Comparison of ENCODE assay signal across 1 cellular context in genomic region chr11:28318861-28319260, GRCh38.
TF ChIP-seq lines count a peak whose summit lies in the region.

No MANE protein-coding gene starts in this region.

TF ChIP-seq in GM23338, 12 proteins besides CTCF, POLR2A, EP300 and RAD21 (continued from another document):
- TF ChIP-seq, protein P1, sequence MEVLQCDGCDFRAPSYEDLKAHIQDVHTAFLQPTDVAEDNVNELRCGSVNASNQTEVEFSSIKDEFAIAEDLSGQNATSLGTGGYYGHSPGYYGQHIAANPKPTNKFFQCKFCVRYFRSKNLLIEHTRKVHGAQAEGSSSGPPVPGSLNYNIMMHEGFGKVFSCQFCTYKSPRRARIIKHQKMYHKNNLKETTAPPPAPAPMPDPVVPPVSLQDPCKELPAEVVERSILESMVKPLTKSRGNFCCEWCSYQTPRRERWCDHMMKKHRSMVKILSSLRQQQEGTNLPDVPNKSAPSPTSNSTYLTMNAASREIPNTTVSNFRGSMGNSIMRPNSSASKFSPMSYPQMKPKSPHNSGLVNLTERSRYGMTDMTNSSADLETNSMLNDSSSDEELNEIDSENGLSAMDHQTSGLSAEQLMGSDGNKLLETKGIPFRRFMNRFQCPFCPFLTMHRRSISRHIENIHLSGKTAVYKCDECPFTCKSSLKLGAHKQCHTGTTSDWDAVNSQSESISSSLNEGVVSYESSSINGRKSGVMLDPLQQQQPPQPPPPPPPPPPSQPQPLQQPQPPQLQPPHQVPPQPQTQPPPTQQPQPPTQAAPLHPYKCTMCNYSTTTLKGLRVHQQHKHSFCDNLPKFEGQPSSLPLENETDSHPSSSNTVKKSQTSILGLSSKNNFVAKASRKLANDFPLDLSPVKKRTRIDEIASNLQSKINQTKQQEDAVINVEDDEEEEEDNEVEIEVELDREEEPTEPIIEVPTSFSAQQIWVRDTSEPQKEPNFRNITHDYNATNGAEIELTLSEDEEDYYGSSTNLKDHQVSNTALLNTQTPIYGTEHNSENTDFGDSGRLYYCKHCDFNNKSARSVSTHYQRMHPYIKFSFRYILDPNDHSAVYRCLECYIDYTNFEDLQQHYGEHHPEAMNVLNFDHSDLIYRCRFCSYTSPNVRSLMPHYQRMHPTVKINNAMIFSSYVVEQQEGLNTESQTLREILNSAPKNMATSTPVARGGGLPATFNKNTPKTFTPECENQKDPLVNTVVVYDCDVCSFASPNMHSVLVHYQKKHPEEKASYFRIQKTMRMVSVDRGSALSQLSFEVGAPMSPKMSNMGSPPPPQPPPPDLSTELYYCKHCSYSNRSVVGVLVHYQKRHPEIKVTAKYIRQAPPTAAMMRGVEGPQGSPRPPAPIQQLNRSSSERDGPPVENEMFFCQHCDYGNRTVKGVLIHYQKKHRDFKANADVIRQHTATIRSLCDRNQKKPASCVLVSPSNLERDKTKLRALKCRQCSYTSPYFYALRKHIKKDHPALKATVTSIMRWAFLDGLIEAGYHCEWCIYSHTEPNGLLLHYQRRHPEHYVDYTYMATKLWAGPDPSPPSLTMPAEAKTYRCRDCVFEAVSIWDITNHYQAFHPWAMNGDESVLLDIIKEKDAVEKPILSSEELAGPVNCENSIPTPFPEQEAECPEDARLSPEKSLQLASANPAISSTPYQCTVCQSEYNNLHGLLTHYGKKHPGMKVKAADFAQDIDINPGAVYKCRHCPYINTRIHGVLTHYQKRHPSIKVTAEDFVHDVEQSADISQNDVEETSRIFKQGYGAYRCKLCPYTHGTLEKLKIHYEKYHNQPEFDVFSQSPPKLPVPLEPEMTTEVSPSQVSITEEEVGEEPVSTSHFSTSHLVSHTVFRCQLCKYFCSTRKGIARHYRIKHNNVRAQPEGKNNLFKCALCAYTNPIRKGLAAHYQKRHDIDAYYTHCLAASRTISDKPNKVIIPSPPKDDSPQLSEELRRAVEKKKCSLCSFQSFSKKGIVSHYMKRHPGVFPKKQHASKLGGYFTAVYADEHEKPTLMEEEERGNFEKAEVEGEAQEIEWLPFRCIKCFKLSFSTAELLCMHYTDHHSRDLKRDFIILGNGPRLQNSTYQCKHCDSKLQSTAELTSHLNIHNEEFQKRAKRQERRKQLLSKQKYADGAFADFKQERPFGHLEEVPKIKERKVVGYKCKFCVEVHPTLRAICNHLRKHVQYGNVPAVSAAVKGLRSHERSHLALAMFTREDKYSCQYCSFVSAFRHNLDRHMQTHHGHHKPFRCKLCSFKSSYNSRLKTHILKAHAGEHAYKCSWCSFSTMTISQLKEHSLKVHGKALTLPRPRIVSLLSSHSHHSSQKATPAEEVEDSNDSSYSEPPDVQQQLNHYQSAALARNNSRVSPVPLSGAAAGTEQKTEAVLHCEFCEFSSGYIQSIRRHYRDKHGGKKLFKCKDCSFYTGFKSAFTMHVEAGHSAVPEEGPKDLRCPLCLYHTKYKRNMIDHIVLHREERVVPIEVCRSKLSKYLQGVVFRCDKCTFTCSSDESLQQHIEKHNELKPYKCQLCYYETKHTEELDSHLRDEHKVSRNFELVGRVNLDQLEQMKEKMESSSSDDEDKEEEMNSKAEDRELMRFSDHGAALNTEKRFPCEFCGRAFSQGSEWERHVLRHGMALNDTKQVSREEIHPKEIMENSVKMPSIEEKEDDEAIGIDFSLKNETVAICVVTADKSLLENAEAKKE (CRISPR knock-in tag; IDR thresholded peaks at IDR 0.05) = no peak
- no peak for TF ChIP-seq NANOG (IDR thresholded peaks at IDR 0.05; ENCODE audit: borderline replicate concordance)
